Comparison of ENCODE assay signal across 1 cellular context in the genomic region with DNA sequence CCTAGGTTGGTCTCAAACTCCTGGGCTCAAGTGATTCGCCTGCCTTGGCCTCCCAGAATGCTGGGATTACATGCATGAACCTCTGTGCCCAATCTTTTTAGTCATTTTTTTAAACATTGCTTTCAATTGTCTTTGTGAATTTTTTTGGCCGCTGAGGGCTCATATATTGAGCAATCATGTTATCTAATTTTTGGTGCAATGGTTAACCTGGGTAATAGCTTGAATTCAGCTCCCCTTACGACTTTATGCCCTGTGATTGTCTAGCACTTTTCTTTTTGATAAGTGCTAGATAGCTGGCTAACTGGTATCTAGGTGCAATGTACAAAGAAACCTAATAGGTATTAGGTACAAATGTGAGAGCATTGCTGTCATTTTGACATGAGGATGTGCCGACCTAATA.
TF ChIP-seq lines count a peak whose summit lies in the region.

No MANE protein-coding gene starts in this region.

TF ChIP-seq in HepG2, 621 proteins besides CTCF, POLR2A, EP300 and RAD21 (continued from another document):
- TF ChIP-seq, protein P1, sequence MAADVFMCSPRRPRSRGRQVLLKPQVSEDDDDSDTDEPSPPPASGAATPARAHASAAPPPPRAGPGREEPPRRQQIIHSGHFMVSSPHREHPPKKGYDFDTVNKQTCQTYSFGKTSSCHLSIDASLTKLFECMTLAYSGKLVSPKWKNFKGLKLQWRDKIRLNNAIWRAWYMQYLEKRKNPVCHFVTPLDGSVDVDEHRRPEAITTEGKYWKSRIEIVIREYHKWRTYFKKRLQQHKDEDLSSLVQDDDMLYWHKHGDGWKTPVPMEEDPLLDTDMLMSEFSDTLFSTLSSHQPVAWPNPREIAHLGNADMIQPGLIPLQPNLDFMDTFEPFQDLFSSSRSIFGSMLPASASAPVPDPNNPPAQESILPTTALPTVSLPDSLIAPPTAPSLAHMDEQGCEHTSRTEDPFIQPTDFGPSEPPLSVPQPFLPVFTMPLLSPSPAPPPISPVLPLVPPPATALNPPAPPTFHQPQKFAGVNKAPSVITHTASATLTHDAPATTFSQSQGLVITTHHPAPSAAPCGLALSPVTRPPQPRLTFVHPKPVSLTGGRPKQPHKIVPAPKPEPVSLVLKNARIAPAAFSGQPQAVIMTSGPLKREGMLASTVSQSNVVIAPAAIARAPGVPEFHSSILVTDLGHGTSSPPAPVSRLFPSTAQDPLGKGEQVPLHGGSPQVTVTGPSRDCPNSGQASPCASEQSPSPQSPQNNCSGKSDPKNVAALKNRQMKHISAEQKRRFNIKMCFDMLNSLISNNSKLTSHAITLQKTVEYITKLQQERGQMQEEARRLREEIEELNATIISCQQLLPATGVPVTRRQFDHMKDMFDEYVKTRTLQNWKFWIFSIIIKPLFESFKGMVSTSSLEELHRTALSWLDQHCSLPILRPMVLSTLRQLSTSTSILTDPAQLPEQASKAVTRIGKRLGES (CRISPR knock-in tag; IDR thresholded peaks at IDR 0.05; ENCODE audit: borderline replicate concordance) = no peak
- TF ChIP-seq, protein P2, sequence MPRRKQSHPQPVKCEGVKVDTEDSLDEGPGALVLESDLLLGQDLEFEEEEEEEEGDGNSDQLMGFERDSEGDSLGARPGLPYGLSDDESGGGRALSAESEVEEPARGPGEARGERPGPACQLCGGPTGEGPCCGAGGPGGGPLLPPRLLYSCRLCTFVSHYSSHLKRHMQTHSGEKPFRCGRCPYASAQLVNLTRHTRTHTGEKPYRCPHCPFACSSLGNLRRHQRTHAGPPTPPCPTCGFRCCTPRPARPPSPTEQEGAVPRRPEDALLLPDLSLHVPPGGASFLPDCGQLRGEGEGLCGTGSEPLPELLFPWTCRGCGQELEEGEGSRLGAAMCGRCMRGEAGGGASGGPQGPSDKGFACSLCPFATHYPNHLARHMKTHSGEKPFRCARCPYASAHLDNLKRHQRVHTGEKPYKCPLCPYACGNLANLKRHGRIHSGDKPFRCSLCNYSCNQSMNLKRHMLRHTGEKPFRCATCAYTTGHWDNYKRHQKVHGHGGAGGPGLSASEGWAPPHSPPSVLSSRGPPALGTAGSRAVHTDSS (CRISPR knock-in tag; conservative IDR thresholded peaks at IDR 0.05) = no peak
- TF ChIP-seq ZNF441 (CRISPR knock-in tag; IDR thresholded peaks at IDR 0.05; ENCODE audit: borderline replicate concordance) = no peak
- TF ChIP-seq, protein P3, sequence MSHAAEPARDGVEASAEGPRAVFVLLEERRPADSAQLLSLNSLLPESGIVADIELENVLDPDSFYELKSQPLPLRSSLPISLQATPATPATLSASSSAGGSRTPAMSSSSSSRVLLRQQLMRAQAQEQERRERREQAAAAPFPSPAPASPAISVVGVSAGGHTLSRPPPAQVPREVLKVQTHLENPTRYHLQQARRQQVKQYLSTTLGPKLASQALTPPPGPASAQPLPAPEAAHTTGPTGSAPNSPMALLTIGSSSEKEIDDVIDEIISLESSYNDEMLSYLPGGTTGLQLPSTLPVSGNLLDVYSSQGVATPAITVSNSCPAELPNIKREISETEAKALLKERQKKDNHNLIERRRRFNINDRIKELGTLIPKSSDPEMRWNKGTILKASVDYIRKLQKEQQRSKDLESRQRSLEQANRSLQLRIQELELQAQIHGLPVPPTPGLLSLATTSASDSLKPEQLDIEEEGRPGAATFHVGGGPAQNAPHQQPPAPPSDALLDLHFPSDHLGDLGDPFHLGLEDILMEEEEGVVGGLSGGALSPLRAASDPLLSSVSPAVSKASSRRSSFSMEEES (CRISPR knock-in tag; IDR thresholded peaks at IDR 0.05) = no peak
- TF ChIP-seq NFIB (CRISPR knock-in tag; IDR thresholded peaks at IDR 0.05; ENCODE audit: borderline replicate concordance) = no peak
- no peak for TF ChIP-seq ZNF335 (CRISPR knock-in tag; IDR thresholded peaks at IDR 0.05)
- TF ChIP-seq ZBTB20 (CRISPR knock-in tag; IDR thresholded peaks at IDR 0.05; ENCODE audit: borderline replicate concordance, low read depth) = no peak
- no peak for TF ChIP-seq KLF13 (CRISPR knock-in tag; IDR thresholded peaks at IDR 0.05)
- no peak for TF ChIP-seq NCOA5 (CRISPR knock-in tag; IDR thresholded peaks at IDR 0.05)
- TF ChIP-seq, protein P4, sequence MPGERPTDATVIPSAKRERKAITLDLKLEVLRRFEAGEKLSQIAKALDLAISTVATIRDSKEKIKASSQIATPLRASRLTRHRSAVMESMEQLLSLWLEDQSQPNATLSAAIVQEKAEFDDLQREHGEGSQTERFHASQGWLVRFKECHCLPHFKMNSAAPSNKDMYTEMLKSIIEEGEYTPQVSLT (CRISPR knock-in tag; IDR thresholded peaks at IDR 0.05; ENCODE audit: borderline replicate concordance, low read depth) = no peak
- TF ChIP-seq CHD2 (IDR thresholded peaks at IDR 0.05; ENCODE audit: low read depth, low read length) = no peak
- no peak for TF ChIP-seq ETV6 (CRISPR knock-in tag; conservative IDR thresholded peaks at IDR 0.05)
- no peak for TF ChIP-seq SMARCC2 (IDR thresholded peaks at IDR 0.05)
- no peak for TF ChIP-seq TEAD2 (CRISPR knock-in tag; IDR thresholded peaks at IDR 0.05)
- TF ChIP-seq ZNF792 (CRISPR knock-in tag; IDR thresholded peaks at IDR 0.05) = no peak
- TF ChIP-seq FLYWCH1 (CRISPR knock-in tag; IDR thresholded peaks at IDR 0.05) = no peak
- no peak for TF ChIP-seq SOX13 (IDR thresholded peaks at IDR 0.05)
- peak in 1 of 2 experiments; percentile 8; a peak in 1 of 4 replicates for TF ChIP-seq SOX13 (CRISPR knock-in tag; conservative IDR thresholded peaks at IDR 0.05 in 1 of 2, IDR thresholded peaks at IDR 0.05 in 1 of 2)
- no peak for TF ChIP-seq STAT5B (CRISPR knock-in tag; IDR thresholded peaks at IDR 0.05)
- no peak for TF ChIP-seq ZNF263 (CRISPR knock-in tag; IDR thresholded peaks at IDR 0.05)
- TF ChIP-seq, protein P5, sequence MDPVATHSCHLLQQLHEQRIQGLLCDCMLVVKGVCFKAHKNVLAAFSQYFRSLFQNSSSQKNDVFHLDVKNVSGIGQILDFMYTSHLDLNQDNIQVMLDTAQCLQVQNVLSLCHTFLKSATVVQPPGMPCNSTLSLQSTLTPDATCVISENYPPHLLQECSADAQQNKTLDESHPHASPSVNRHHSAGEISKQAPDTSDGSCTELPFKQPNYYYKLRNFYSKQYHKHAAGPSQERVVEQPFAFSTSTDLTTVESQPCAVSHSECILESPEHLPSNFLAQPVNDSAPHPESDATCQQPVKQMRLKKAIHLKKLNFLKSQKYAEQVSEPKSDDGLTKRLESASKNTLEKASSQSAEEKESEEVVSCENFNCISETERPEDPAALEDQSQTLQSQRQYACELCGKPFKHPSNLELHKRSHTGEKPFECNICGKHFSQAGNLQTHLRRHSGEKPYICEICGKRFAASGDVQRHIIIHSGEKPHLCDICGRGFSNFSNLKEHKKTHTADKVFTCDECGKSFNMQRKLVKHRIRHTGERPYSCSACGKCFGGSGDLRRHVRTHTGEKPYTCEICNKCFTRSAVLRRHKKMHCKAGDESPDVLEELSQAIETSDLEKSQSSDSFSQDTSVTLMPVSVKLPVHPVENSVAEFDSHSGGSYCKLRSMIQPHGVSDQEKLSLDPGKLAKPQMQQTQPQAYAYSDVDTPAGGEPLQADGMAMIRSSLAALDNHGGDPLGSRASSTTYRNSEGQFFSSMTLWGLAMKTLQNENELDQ (CRISPR knock-in tag; IDR thresholded peaks at IDR 0.05; ENCODE audit: borderline replicate concordance) = no peak
- no peak for TF ChIP-seq ZNF556 (CRISPR knock-in tag; IDR thresholded peaks at IDR 0.05; ENCODE audit: borderline replicate concordance)
- no peak for TF ChIP-seq HNRNPL (IDR thresholded peaks at IDR 0.05; ENCODE audit: low read depth, low read length)
- TF ChIP-seq CEBPG (CRISPR knock-in tag; IDR thresholded peaks at IDR 0.05) = peak; percentile 42
